17 cellular contexts compared by ENCODE assay signal in the genomic region with DNA sequence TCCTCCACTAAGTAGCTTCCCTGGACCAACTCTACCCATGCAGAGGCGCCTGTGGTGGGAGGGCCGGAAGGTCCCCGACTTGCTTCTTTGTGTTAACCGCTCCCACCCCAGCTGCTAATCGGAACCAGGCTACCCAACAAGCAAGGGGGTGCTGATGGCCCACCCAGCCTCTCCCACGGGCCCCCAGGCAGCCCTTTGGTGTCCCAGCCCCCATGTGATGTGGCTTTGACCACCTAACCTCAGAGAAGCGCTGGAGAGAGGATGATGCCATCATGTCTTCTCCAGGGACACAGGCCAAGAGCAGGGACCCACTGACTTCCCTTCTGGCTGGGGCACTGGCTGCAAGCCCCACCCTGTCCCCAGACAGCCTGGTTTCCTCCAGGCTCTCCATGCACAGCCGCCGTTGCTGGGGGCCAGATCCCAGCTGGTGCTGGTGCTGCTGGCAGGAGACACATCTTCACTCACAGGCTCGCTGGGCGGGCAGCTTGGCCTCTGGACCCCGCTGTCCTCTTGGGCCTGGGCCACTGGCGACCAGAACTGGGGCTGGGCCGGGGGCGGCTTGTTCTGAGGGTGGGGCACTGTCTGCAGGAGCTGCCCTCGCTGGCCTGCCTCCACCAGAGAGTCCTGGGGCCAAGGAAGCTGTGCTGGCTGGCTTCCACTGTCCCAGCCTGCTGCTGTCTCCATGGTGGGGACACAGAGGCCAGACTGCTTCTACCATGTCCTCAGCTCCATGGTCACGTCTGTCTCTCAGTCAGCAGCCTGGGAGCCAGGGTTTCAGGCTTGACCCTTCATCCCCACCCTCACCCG. TPM values are rescaled to one million over a fixed set of nuclear protein-coding genes. Genes with fewer than 3 reads are reported as not detected.
DNase-seq lines count a peak whose midpoint lies in the region; ATAC-seq lines count a peak whose summit lies in the region.
"Had no signal": no experiment of that assay in that cellular context is flagged by ENCODE, and none has a peak within 500 bp of the region (broad histone marks: within the 10 kb centered on the region; RNA-seq: fewer than 3 reads in every experiment).

No MANE protein-coding gene starts in this region.

- ATAC-seq in Right ventricle myocardium inferior (peak; percentile 56), left ventricle myocardium superior (peak; percentile 76)
- ATAC-seq: activated CD8-positive, alpha-beta T cell treated with anti-CD3 and anti-CD28 coated beads for 36 hours; activated T-cell treated with anti-CD3 and anti-CD28 coated beads, Interleukin-2, amount 50 U/mL, for 4 hours had no signal

- intact Hi-C loops in Right ventricle myocardium inferior (cut with DNase I) = no loop called here
- intact Hi-C loops in cardiac septum (cut with DNase I) = no loop called here
- intact Hi-C loops in left ventricle myocardium superior (cut with micrococcal nuclease) = no loop called here
- intact Hi-C loops in posterior vena cava (cut with DNase I) = loop anchor here in 1 of 2 donors (10.0 kb wide), 1 partner anchor 172 kb away; no protein-coding TSS in a partner anchor

- DNase-seq in Right ventricle myocardium inferior (ENCODE audit: missing footprints) (peak; percentile 73), cardiac septum (ENCODE audit: low spot score) (no peak), left ventricle myocardium superior (peak; percentile 63), posterior vena cava (ENCODE audit: low spot score) (peak; percentile 82), SW 1271 (lab: John Stamatoyannopoulos, UW) (no peak), LoVo (ENCODE audit: low spot score) (no peak), NCI-H226 (no peak)
- no peak for DNase-seq in stimulated activated CD8-positive, alpha-beta memory T cell treated with anti-CD3 and anti-CD28 coated beads, Interleukin-4, amount 100 ng/mL, for 48 hours
- DNase-seq: activated CD8-positive, alpha-beta T cell treated with anti-CD3 and anti-CD28 coated beads for 36 hours; activated T-cell treated with anti-CD3 and anti-CD28 coated beads, Interleukin-2, amount 50 U/mL, for 4 hours; CD4-positive, alpha-beta T cell; glutamatergic neuron; H9; NCI-H1436; NCI-H2227 treated with DMSO at 0.1 percent for 48 hours; stimulated activated CD4-positive, alpha-beta T cell treated with anti-CD3 and anti-CD28 coated beads, Interleukin-4, amount 100 ng/mL, for 4 hours had no signal

RNA-seq across cellular contexts. Expression of gene LAMC3, which starts 27.8 kb away (rescaled TPM):
- total RNA-seq in Right ventricle myocardium inferior (0.22 TPM), cardiac septum (0.89 TPM), left ventricle myocardium superior (0.07 TPM), posterior vena cava (under 1 TPM in 1 of 2 donors, not detected in 1; 0.29 TPM)
- total RNA-seq: bronchial epithelial cell had no signal

RNA-seq across cellular contexts. Expression of gene AIF1L, which starts 59.6 kb away (rescaled TPM):
- total RNA-seq in Right ventricle myocardium inferior (22.2 TPM), cardiac septum (11.0 TPM), left ventricle myocardium superior (22.9 TPM), posterior vena cava (10 to 100 TPM; 27.3 to 31.2 TPM)
- total RNA-seq: CD4-positive, alpha-beta T cell had no signal

Comparison
In these comparisons a context has a peak if more than half of its experiments do, and no peak if none do; other contexts are left out.
1. DNase-seq: peak in Right ventricle myocardium inferior (single experiment), left ventricle myocardium superior (single experiment) and posterior vena cava (single experiment); none in cardiac septum (single experiment), stimulated activated CD8-positive, alpha-beta memory T cell treated with anti-CD3 and anti-CD28 coated beads, Interleukin-4, amount 100 ng/mL, for 48 hours (single experiment), SW 1271 (0 of 2), LoVo (single experiment) and NCI-H226 (single experiment).